In genomic region chr19:35994868-35995654, GRCh38 we compare ENCODE assay signal across 1 cellular context.
TF ChIP-seq lines count a peak whose summit lies in the region.

SDHAF1 (plus strand) TSS chr19:35995188; CDS start chr19:35995275, 87 bp downstream.

TF ChIP-seq in K562, 482 proteins besides CTCF, POLR2A, EP300 and RAD21 (continued from another document and continues in another):
- peak; percentile 96 for TF ChIP-seq TFAP4 (CRISPR knock-in tag; IDR thresholded peaks at IDR 0.05; ENCODE audit: borderline replicate concordance)
- peak; percentile 88 for TF ChIP-seq HNRNPLL (IDR thresholded peaks at IDR 0.05; ENCODE audit: low read depth, low read length, poor library complexity, severe bottlenecking)
- TF ChIP-seq PHF8 (IDR thresholded peaks at IDR 0.05; ENCODE audit: borderline replicate concordance, low read length) = peak; percentile 96; the same call in 1 of the 2 replicates
- TF ChIP-seq ELK1 (CRISPR knock-in tag; IDR thresholded peaks at IDR 0.05) = no peak
- TF ChIP-seq ZNF511 (CRISPR knock-in tag; IDR thresholded peaks at IDR 0.05) = 0 out of 2 replicates have a peak, but pooled peaks have one; percentile 69
- TF ChIP-seq ZFX (CRISPR knock-in tag; IDR thresholded peaks at IDR 0.05) = peak; percentile 79
- TF ChIP-seq PML (IDR thresholded peaks at IDR 0.05; ENCODE audit: low read length) = 0 out of 2 replicates have a peak, but pooled peaks have one; percentile 43
- TF ChIP-seq ZBTB9 (CRISPR knock-in tag; IDR thresholded peaks at IDR 0.05) = peak; percentile 66; the same call in 1 of the 2 replicates
- TF ChIP-seq EP400 (IDR thresholded peaks at IDR 0.05) = peak; percentile 93
- peak; percentile 82 for TF ChIP-seq MGA (IDR thresholded peaks at IDR 0.05)
- TF ChIP-seq FIP1L1 (IDR thresholded peaks at IDR 0.05; ENCODE audit: low read depth, low read length, poor library complexity, severe bottlenecking) = peak; percentile 81
- TF ChIP-seq ZNF263 (CRISPR knock-in tag; IDR thresholded peaks at IDR 0.05; ENCODE audit: borderline replicate concordance) = peak; percentile 69
- TF ChIP-seq PCBP1 (IDR thresholded peaks at IDR 0.05; ENCODE audit: low read depth, low read length, poor library complexity, severe bottlenecking) = peak; percentile 66
- TF ChIP-seq BRF2 (IDR thresholded peaks at IDR 0.05; ENCODE audit: borderline replicate concordance, insufficient read depth, insufficient read length) = no peak
- TF ChIP-seq KLF13 (tag; IDR thresholded peaks at IDR 0.05; ENCODE audit: borderline replicate concordance, low read depth) = 0 out of 2 replicates have a peak, but pooled peaks have one; percentile 18
- peak; percentile 92 for TF ChIP-seq ELF1 (tag; IDR thresholded peaks at IDR 0.05)
- peak; percentile 95 for TF ChIP-seq ELF2 (CRISPR knock-in tag; IDR thresholded peaks at IDR 0.05)
- TF ChIP-seq ZEB2 (IDR thresholded peaks at IDR 0.05) = 0 out of 2 replicates have a peak, but pooled peaks have one; percentile 14
- TF ChIP-seq SMAD1 (IDR thresholded peaks at IDR 0.05; ENCODE audit: low read depth, low read length, partially characterized antibody) = peak; percentile 73
- no peak for TF ChIP-seq ZNF3 (CRISPR knock-in tag; IDR thresholded peaks at IDR 0.05)
- 0 out of 2 replicates have a peak, but pooled peaks have one; percentile 21 for TF ChIP-seq FOSL1 (tag; conservative IDR thresholded peaks at IDR 0.05)
- peak; percentile 92; the same call in 1 of the 2 replicates for TF ChIP-seq MTA3 (IDR thresholded peaks at IDR 0.05; ENCODE audit: borderline replicate concordance)
- peak; percentile 60; the same call in 1 of the 2 replicates for TF ChIP-seq HDAC8 (tag; IDR thresholded peaks at IDR 0.05)
- peak in 1 of 2 experiments; percentile 35; a peak in 1 of 3 replicates for TF ChIP-seq CBX3 (IDR thresholded peaks at IDR 0.05; ENCODE audit: borderline replicate concordance in 1 of 2, low read length in 2 of 2)
- TF ChIP-seq HMGN3 (IDR thresholded peaks at IDR 0.05; ENCODE audit: borderline replicate concordance, extremely low read depth, insufficient read length, low read depth, low read length) = peak; percentile 20
- TF ChIP-seq BCL6 (CRISPR knock-in tag; IDR thresholded peaks at IDR 0.05) = no peak
- TF ChIP-seq SMAD3 (CRISPR knock-in tag; conservative IDR thresholded peaks at IDR 0.05) = no peak
- TF ChIP-seq ZBTB2 (IDR thresholded peaks at IDR 0.05) = peak; percentile 38; the same call in 1 of the 2 replicates
- no peak for TF ChIP-seq ZNF232 (CRISPR knock-in tag; IDR thresholded peaks at IDR 0.05)
- TF ChIP-seq HNRNPL (IDR thresholded peaks at IDR 0.05; ENCODE audit: low read depth, low read length) = peak; percentile 67; the same call in 1 of the 2 replicates
- peak; percentile 69 for TF ChIP-seq RNF2 (IDR thresholded peaks at IDR 0.05)
- 0 out of 2 replicates have a peak, but pooled peaks have one; percentile 36 for TF ChIP-seq NFRKB (IDR thresholded peaks at IDR 0.05; ENCODE audit: low read depth)
- TF ChIP-seq ZHX1 (conservative IDR thresholded peaks at IDR 0.05; ENCODE audit: low read length) = no peak
- TF ChIP-seq FOS (IDR thresholded peaks at IDR 0.05; ENCODE audit: extremely low read depth, insufficient read length) = peak; percentile 46
